ENCODE assay signal across 15 cellular contexts in genomic region chr18:31064130-31064529, GRCh38. TPM values are rescaled to one million over a fixed set of nuclear protein-coding genes. Genes with fewer than 3 reads are reported as not detected.
DNase-seq lines count a peak whose midpoint lies in the region; ATAC-seq and TF ChIP-seq lines count a peak whose summit lies in the region.
"Had no signal": no experiment of that assay in that cellular context is flagged by ENCODE, and none has a peak within 500 bp of the region (broad histone marks: within the 10 kb centered on the region; RNA-seq: fewer than 3 reads in every experiment).

No MANE protein-coding gene starts in this region.

- TF ChIP-seq CTCF in omental fat pad (IDR thresholded peaks at IDR 0.05): no peak

- intact Hi-C loops in Right ventricle myocardium superior (cut with DNase I): no loop called here

- DNase-seq in iris pigment epithelial cell (ENCODE audit: low read depth) (peak; percentile 31), omental fat pad (ENCODE audit: low spot score) (no peak), erythroblast (lab: John Stamatoyannopoulos, UW) (no peak), Right ventricle myocardium superior (no peak), GF-D8 (lab: John Stamatoyannopoulos, UW) (no peak)
- DNase-seq: CD8-positive, alpha-beta T cell; esophagus squamous epithelium; NCI-H1694 treated with DMSO at 0.1 percent for 48 hours; sigmoid colon; upper lobe of left lung had no signal

- no peak for TF ChIP-seq POLR2A in erythroblast (IDR thresholded peaks at IDR 0.05; ENCODE audit: low read length)

- ATAC-seq in GM18861 (IDR thresholded peaks at IDR 0.05; ENCODE audit: unreplicated experiment) (peak; percentile 48), GM21723 (IDR thresholded peaks at IDR 0.05; ENCODE audit: unreplicated experiment) (peak; percentile 46), HG03432 (IDR thresholded peaks at IDR 0.05; ENCODE audit: unreplicated experiment) (peak; percentile 83), omental fat pad (ENCODE audit: low FRiP score) (no peak), Right ventricle myocardium superior (ENCODE audit: poor library complexity) (no peak)
- ATAC-seq: CD8-positive, alpha-beta T cell had no signal

RNA-seq across cellular contexts. Expression of gene DSC3, which starts 21.6 kb away (rescaled TPM):
- total RNA-seq in omental fat pad (10 to 100 TPM in 3 of 4 donors, under 1 TPM in 1; 0.32 to 60.2 (median 20.9) TPM), Right ventricle myocardium superior (not detected)
- total RNA-seq: CD8-positive, alpha-beta T cell; myocyte; T-helper 2 cell treated with Interferon-gamma antibody and Interleukin-4, amounts not matched to agents 100 ng/mL and 5 ng/mL, for 36 hours had no signal

RNA-seq across cellular contexts. Expression of gene DSC2, which starts 38.1 kb away (rescaled TPM):
- 10 to 100 TPM; 10.9 to 15.1 (median 12.4) TPM for total RNA-seq in omental fat pad
- 26.0 TPM for total RNA-seq in Right ventricle myocardium superior
- total RNA-seq: CD8-positive, alpha-beta T cell; myocyte; T-helper 2 cell treated with Interferon-gamma antibody and Interleukin-4, amounts not matched to agents 100 ng/mL and 5 ng/mL, for 36 hours had no signal

Comparison
In these comparisons a context has a peak if more than half of its experiments do, and no peak if none do; other contexts are left out.
1. ATAC-seq: peak in GM18861 (single experiment), GM21723 (single experiment) and HG03432 (single experiment); none in omental fat pad (single experiment) and Right ventricle myocardium superior (single experiment).